Comparison of ENCODE assay signal across 1 cellular context in the genomic region with DNA sequence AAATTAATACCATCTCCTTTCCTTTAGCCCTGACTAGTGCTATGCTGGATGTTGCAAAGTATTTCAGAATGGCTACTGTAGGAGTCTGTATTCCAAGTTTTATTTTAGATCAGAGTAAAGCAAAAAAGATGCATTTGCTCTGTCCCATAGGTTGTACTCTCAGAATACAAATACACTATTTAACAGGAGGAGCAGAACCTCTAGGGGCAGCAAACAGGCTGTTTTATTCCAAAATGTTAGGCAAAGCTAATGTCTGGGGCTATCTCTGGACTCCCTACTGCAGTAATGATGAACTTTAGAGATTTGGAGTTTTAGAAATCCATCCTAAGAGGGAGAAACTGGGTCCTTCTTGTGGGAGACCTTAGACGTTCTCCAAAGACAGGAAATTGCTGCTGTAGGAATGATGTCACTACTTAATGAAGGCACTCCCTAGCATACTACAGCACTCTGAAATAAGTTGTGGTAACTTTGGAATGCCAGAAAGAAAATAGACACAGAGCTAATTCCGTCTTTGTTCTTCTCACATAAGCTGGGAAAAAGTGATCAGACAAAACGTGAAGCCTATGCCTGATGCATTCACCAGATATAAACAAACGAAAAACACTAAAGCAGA.
TF ChIP-seq lines count a peak whose summit lies in the region.

No MANE protein-coding gene starts in this region.

TF ChIP-seq in HepG2, 621 proteins besides CTCF, POLR2A, EP300 and RAD21:
- TF ChIP-seq ATF7 (IDR thresholded peaks at IDR 0.05): 0 out of 2 replicates have a peak, but pooled peaks have one; percentile 9
- no peak for TF ChIP-seq ATF7 (CRISPR knock-in tag; IDR thresholded peaks at IDR 0.05)
- TF ChIP-seq TBP (CRISPR knock-in tag; IDR thresholded peaks at IDR 0.05): no peak
